In genomic region chr12:26153421-26154154, GRCh38 we compare ENCODE assay signal across 10 cellular contexts. TPM values are rescaled to one million over a fixed set of nuclear protein-coding genes. Genes with fewer than 3 reads are reported as not detected.
DNase-seq lines count a peak whose midpoint lies in the region; ATAC-seq and TF ChIP-seq lines count a peak whose summit lies in the region.
"Had no signal": no experiment of that assay in that cellular context is flagged by ENCODE, and none has a peak within 500 bp of the region (broad histone marks: within the 10 kb centered on the region; RNA-seq: fewer than 3 reads in every experiment).

No MANE protein-coding gene starts in this region.

- peaks cover 35% of the 10 kb centered on the region for H3K27me3 Mint-ChIP-seq in activated CD4-positive, alpha-beta memory T cell treated with anti-CD3 and anti-CD28 coated beads, Interleukin-2, amount 10 ng/mL, durations not matched to agents 7 days and 5 days
- no peaks in the 10 kb centered on the region for H3K27me3 Mint-ChIP-seq in mesothelial cell of epicardium (ENCODE audit: low read depth)

- H3K9me3 Mint-ChIP-seq in activated CD4-positive, alpha-beta memory T cell treated with anti-CD3 and anti-CD28 coated beads, Interleukin-2, amount 10 ng/mL, durations not matched to agents 7 days and 5 days: no peaks in the 10 kb centered on the region
- H3K9me3 Mint-ChIP-seq in mesothelial cell of epicardium: no peaks in the 10 kb centered on the region
- H3K9me3 Mint-ChIP-seq: natural killer cell had no signal

- no peaks in the 10 kb centered on the region for H3K4me1 Mint-ChIP-seq in activated CD4-positive, alpha-beta memory T cell treated with anti-CD3 and anti-CD28 coated beads, Interleukin-2, amount 10 ng/mL, durations not matched to agents 7 days and 5 days
- H3K4me1 Mint-ChIP-seq in mesothelial cell of epicardium: peaks cover 2% of the 10 kb centered on the region
- H3K4me1 Mint-ChIP-seq: natural killer cell had no signal

- no peak overlapping the region for H3K4me3 Mint-ChIP-seq in activated CD4-positive, alpha-beta memory T cell treated with anti-CD3 and anti-CD28 coated beads, Interleukin-2, amount 10 ng/mL, durations not matched to agents 7 days and 5 days
- H3K4me3 Mint-ChIP-seq in mesothelial cell of epicardium: no peak overlapping the region
- H3K4me3 Mint-ChIP-seq: natural killer cell had no signal

- CTCF ChIA-PET in activated CD4-positive, alpha-beta memory T cell treated with anti-CD3 and anti-CD28 coated beads, Interleukin-2, amount 10 ng/mL, durations not matched to agents 7 days and 5 days (lab: Charles Lee): no interaction called here

- no peak overlapping the region for H3K27ac Mint-ChIP-seq in activated CD4-positive, alpha-beta memory T cell treated with anti-CD3 and anti-CD28 coated beads, Interleukin-2, amount 10 ng/mL, durations not matched to agents 7 days and 5 days
- no peak overlapping the region for H3K27ac Mint-ChIP-seq in mesothelial cell of epicardium
- H3K27ac Mint-ChIP-seq: natural killer cell had no signal

- no peaks in the 10 kb centered on the region for H3K36me3 Mint-ChIP-seq in activated CD4-positive, alpha-beta memory T cell treated with anti-CD3 and anti-CD28 coated beads, Interleukin-2, amount 10 ng/mL, durations not matched to agents 7 days and 5 days (ENCODE audit: low read depth)
- H3K36me3 Mint-ChIP-seq in mesothelial cell of epicardium: no peaks in the 10 kb centered on the region
- H3K36me3 Mint-ChIP-seq: natural killer cell had no signal

- in situ Hi-C loops in SK-MEL-5 (cut with HindIII; ENCODE audit: low pct_unique_long_range_greater_than_20kb, low sequenced_read_pairs): no loop called here

- TF ChIP-seq CTCF in mesothelial cell of epicardium (IDR thresholded peaks at IDR 0.05; ENCODE audit: unreplicated experiment): no peak

- POLR2A ChIA-PET in activated CD4-positive, alpha-beta memory T cell treated with anti-CD3 and anti-CD28 coated beads, Interleukin-2, amount 10 ng/mL, durations not matched to agents 7 days and 5 days (lab: Charles Lee): no interaction called here

- DNase-seq in GM04504 (ENCODE audit: low read depth): peak; percentile 79
- DNase-seq in SK-MEL-5 (ENCODE audit: low read depth, low spot score): peak; percentile 20
- DNase-seq in fibroblast of the conjunctiva (ENCODE audit: low read depth): peak; percentile 74
- peak; percentile 67 for DNase-seq in pulmonary artery endothelial cell (ENCODE audit: low read depth, low spot score)
- DNase-seq in NAMALWA (ENCODE audit: low spot score): no peak
- DNase-seq in activated CD4-positive, alpha-beta memory T cell treated with anti-CD3 and anti-CD28 coated beads, Interleukin-2, amount 10 ng/mL, durations not matched to agents 7 days and 5 days: no peak
- no peak for DNase-seq in mesothelial cell of epicardium (ENCODE audit: low spot score in 2 of 2, unreplicated experiment in 2 of 2)
- DNase-seq: caudate nucleus, natural killer cell had no signal

- ATAC-seq in GM18520 (IDR thresholded peaks at IDR 0.05; ENCODE audit: unreplicated experiment): no peak
- ATAC-seq: natural killer cell had no signal

RNA-seq across cellular contexts. Expression of gene BHLHE41, which starts 28.8 kb away (rescaled TPM):
- 9.5 and 17.7 TPM in 2 replicates for total RNA-seq in SK-MEL-5 (2014; rRNA removed; shearing (Covaris generic))
- polyA plus RNA-seq in SK-MEL-5 (2015; cell fraction: cytosol; rRNA removed): 10.5 and 12.2 TPM in 2 replicates
- 34.1 and 56.0 TPM in 2 replicates for polyA plus RNA-seq in SK-MEL-5 (2015; cell fraction: nucleus; rRNA removed)
- total RNA-seq in pulmonary artery endothelial cell (0.21 and 0.26 TPM in 2 replicates), mesothelial cell of epicardium (5.7 to 9.6 TPM (median 9.2 TPM) in 3 replicates)
- not detected for total RNA-seq in activated CD4-positive, alpha-beta memory T cell treated with anti-CD3 and anti-CD28 coated beads, Interleukin-2, amount 10 ng/mL, durations not matched to agents 7 days and 5 days

RNA-seq across cellular contexts. Expression of gene SSPN, which starts 41.8 kb away (rescaled TPM):
- 2.2 and 2.9 TPM in 2 replicates for total RNA-seq in SK-MEL-5 (2014; rRNA removed; shearing (Covaris generic))
- polyA plus RNA-seq in SK-MEL-5 (2015; cell fraction: cytosol; rRNA removed): 2.5 and 2.6 TPM in 2 replicates
- polyA plus RNA-seq in SK-MEL-5 (2015; cell fraction: nucleus; rRNA removed): 0.59 and 2.6 TPM in 2 replicates
- 1.1 and 2.0 TPM in 2 replicates for total RNA-seq in pulmonary artery endothelial cell
- not detected for total RNA-seq in activated CD4-positive, alpha-beta memory T cell treated with anti-CD3 and anti-CD28 coated beads, Interleukin-2, amount 10 ng/mL, durations not matched to agents 7 days and 5 days
- 19.4 to 26.8 TPM (median 23.1 TPM) in 3 replicates for total RNA-seq in mesothelial cell of epicardium

Comparison
In these comparisons a context has a peak if more than half of its experiments do, and no peak if none do; other contexts are left out.
1. DNase-seq: peak in GM04504 (single experiment), SK-MEL-5 (single experiment), fibroblast of the conjunctiva (single experiment) and pulmonary artery endothelial cell (single experiment); none in NAMALWA (single experiment), activated CD4-positive, alpha-beta memory T cell treated with anti-CD3 and anti-CD28 coated beads, Interleukin-2, amount 10 ng/mL, durations not matched to agents 7 days and 5 days (single experiment) and mesothelial cell of epicardium (0 of 2).